In genomic region chrX:72003811-72004750, GRCh38 we compare ENCODE assay signal across 8 cellular contexts.
DNase-seq lines count a peak whose midpoint lies in the region; FAIRE-seq and TF ChIP-seq lines count a peak whose summit lies in the region.

No MANE protein-coding gene starts in this region.

- 0 out of 2 replicates have a peak overlapping the region, but pooled peaks have one; percentile 39 for H2BK12ac ChIP-seq in H1 (ENCODE audit: low read depth, low read length)

- no peak overlapping the region for H3K4me3 Mint-ChIP-seq in immature natural killer cell
- no peak overlapping the region for H3K4me3 Mint-ChIP-seq in activated CD4-positive, alpha-beta memory T cell treated with anti-CD3 and anti-CD28 coated beads for 36 hours

- no peak overlapping the region for H3K4ac ChIP-seq in H1 (replicated peaks; ENCODE audit: insufficient read length, low read depth, low read length)

- 17% methylated on average over 16 of the region's 17 CpGs for WGBS in HUES64
- 57% methylated on average over 2 of the region's 17 CpGs; no CpG with 5 or more reads in 1 of the 2 experiments for WGBS in H1 (ENCODE audit: extremely low coverage in 1 of 2, insufficient coverage in 1 of 2, insufficient read length in 1 of 2, insufficient replicate concordance in 2 of 2, low coverage in 1 of 2, low lambda C conversion rate in 2 of 2, missing lambda C conversion rate in 1 of 2), 2 experiments
- 11% methylated on average over 3 of the region's 17 CpGs for WGBS in mesodermal cell (ENCODE audit: insufficient coverage in 2 of 2), 2 experiments

- peak; percentile 57 to 73 (median 66) for TF ChIP-seq CTCF in H1 (IDR thresholded peaks at IDR 0.05; ENCODE audit: control extremely low read depth in 1 of 3, insufficient read depth in 1 of 3, low read depth in 1 of 3, low read length in 3 of 3)

- H3K4me1 ChIP-seq in HUES64 (ENCODE audit: insufficient read depth, low read length) (peaks cover 47% of the 10 kb centered on the region), H1 (replicated peaks in 1 of 4; ENCODE audit: control insufficient read depth in 3 of 4, insufficient read depth in 4 of 4, low read length in 3 of 4) (peaks cover 1 to 10% (median 7%) of the 10 kb centered on the region in 4 experiments; a peak in 4 of 7 replicates), mesodermal cell (ENCODE audit: control insufficient read depth, insufficient read depth, low read length, poor library complexity, severe bottlenecking) (peaks cover 21% of the 10 kb centered on the region)

- DNase-seq in ACHN (peak; percentile 39), H1 (ENCODE audit: low read depth in 1 of 2, low spot score in 2 of 2) (peak; percentile 49 to 58), immature natural killer cell (no peak), erythroblast (lab: John Stamatoyannopoulos, UW) (no peak), HPDE6-E6E7 (ENCODE audit: extremely low spot score) (no peak)
- DNase-seq in activated CD4-positive, alpha-beta memory T cell treated with anti-CD3 and anti-CD28 coated beads for 36 hours, result no peak

- no peak overlapping the region for H2BK20ac ChIP-seq in H1 (ENCODE audit: low read length)

- H3K23me2 ChIP-seq in H1 (ENCODE audit: low read depth, low read length), result no peaks in the 10 kb centered on the region

- no peak overlapping the region; the same call in 1 of the 2 replicates for H2BK5ac ChIP-seq in H1 (ENCODE audit: low read depth, low read length)

- FAIRE-seq in H1 (lab: Jason Lieb, UNC), result peak; percentile 97

- H3K27ac ChIP-seq in HUES64 (ENCODE audit: low read depth, low read length) (peak overlapping the region; percentile 17; the same call in 1 of the 2 replicates), H1 (ENCODE audit: low read depth, low read length) (no peak overlapping the region), mesodermal cell (ENCODE audit: low read depth, low read length, severe bottlenecking) (peak overlapping the region; percentile 74)

- peak overlapping the region; percentile 41 to 57 for H3K4me2 ChIP-seq in H1 (ENCODE audit: insufficient read depth in 1 of 2, low read depth in 2 of 2, low read length in 2 of 2)

- no peak for TF ChIP-seq POLR2A in H1 (IDR thresholded peaks at IDR 0.05; ENCODE audit: control extremely low read depth in 1 of 2, low read depth in 2 of 2, low read length in 2 of 2)
- no peak for TF ChIP-seq POLR2A in erythroblast (IDR thresholded peaks at IDR 0.05; ENCODE audit: low read length)

- H3K9me3 Mint-ChIP-seq in immature natural killer cell, result no peaks in the 10 kb centered on the region
- no peaks in the 10 kb centered on the region for H3K9me3 Mint-ChIP-seq in activated CD4-positive, alpha-beta memory T cell treated with anti-CD3 and anti-CD28 coated beads for 36 hours

- no peak overlapping the region for H4K8ac ChIP-seq in H1 (ENCODE audit: extremely low read depth, insufficient read depth, low read length)

- POLR2A ChIA-PET in H1 (lab: Charles Lee; ENCODE audit: partially characterized antibody), result interaction anchor here (0.7 to 3.3 kb wide), 5 partner anchors 15 to 177 kb away, joined by 3 to 18 read pairs (median 5); partner anchors contain the start of genes NHSL2 and PIN4
- POLR2A ChIA-PET in activated CD4-positive, alpha-beta memory T cell treated with anti-CD3 and anti-CD28 coated beads for 36 hours (lab: Charles Lee), result no interaction called here

- TF ChIP-seq RAD21 in H1 (IDR thresholded peaks at IDR 0.05 in 1 of 2, conservative IDR thresholded peaks at IDR 0.05 in 1 of 2; ENCODE audit: low read depth in 2 of 2, low read length in 2 of 2), result peak; percentile 80 to 88

- H2BK120ac ChIP-seq in H1 (replicated peaks; ENCODE audit: low read depth, low read length), result no peak overlapping the region

- H2AFZ ChIP-seq in H1 (ENCODE audit: low read length), result no peak overlapping the region

- no peak overlapping the region for H3K56ac ChIP-seq in H1 (replicated peaks; ENCODE audit: insufficient read length, low read depth, low read length)

- no peaks in the 10 kb centered on the region; the same call in 1 of the 2 replicates for H3K79me1 ChIP-seq in H1 (ENCODE audit: low read depth, low read length)

- H3K79me2 ChIP-seq in H1 (ENCODE audit: control insufficient read depth in 1 of 2, insufficient read depth in 2 of 2, low read length in 2 of 2), result peaks cover 0 to 3% of the 10 kb centered on the region in 2 experiments; a peak in 2 of 4 replicates

- H4K5ac ChIP-seq in H1 (ENCODE audit: insufficient read length, low read depth, low read length), result no peak overlapping the region

- no peaks in the 10 kb centered on the region for H3K4me1 Mint-ChIP-seq in immature natural killer cell
- H3K4me1 Mint-ChIP-seq in activated CD4-positive, alpha-beta memory T cell treated with anti-CD3 and anti-CD28 coated beads for 36 hours (ENCODE audit: low read depth), result no peaks in the 10 kb centered on the region

- H2BK15ac ChIP-seq in H1 (ENCODE audit: low read length), result no peak overlapping the region

- H4K20me1 ChIP-seq in H1 (replicated peaks in 1 of 2; ENCODE audit: control insufficient read depth in 1 of 2, insufficient read depth in 2 of 2, low read length in 2 of 2), result no peaks in the 10 kb centered on the region

- no peaks in the 10 kb centered on the region for H3K9me3 ChIP-seq in HUES64 (ENCODE audit: insufficient read depth, low read depth, low read length)
- H3K9me3 ChIP-seq in H1 (ENCODE audit: insufficient read depth in 2 of 2, low read depth in 1 of 2, low read length in 1 of 2), result no peaks in the 10 kb centered on the region
- no peaks in the 10 kb centered on the region for H3K9me3 ChIP-seq in mesodermal cell (ENCODE audit: control insufficient read depth, low read length)

- H3K27me3 Mint-ChIP-seq in immature natural killer cell (ENCODE audit: low read depth in 3 of 3), result peaks cover 1 to 14% (median 2%) of the 10 kb centered on the region in 3 donors
- peaks cover 3% of the 10 kb centered on the region for H3K27me3 Mint-ChIP-seq in activated CD4-positive, alpha-beta memory T cell treated with anti-CD3 and anti-CD28 coated beads for 36 hours

- H3K18ac ChIP-seq in H1 (ENCODE audit: extremely low read depth, low read length), result no peak overlapping the region; the same call in none of the 2 replicates

- H2AK5ac ChIP-seq in H1 (ENCODE audit: low read depth, low read length), result no peak overlapping the region

- H3K9ac ChIP-seq in HUES64 (ENCODE audit: low read depth, low read length) (0 out of 2 replicates have a peak overlapping the region, but pooled peaks have one; percentile 26), H1 (replicated peaks in 1 of 4; ENCODE audit: extremely low read depth in 1 of 4, low read depth in 3 of 4, low read length in 3 of 4) (no peak overlapping the region)

- intact Hi-C loops in activated CD4-positive, alpha-beta memory T cell treated with anti-CD3 and anti-CD28 coated beads for 36 hours (cut with micrococcal nuclease), result no loop called here

- peak in 1 of 2 experiments; percentile 9; a peak in 1 of 3 replicates for TF ChIP-seq EP300 in H1 (IDR thresholded peaks at IDR 0.05; ENCODE audit: borderline replicate concordance in 1 of 2, low read depth in 2 of 2, low read length in 2 of 2)

- no peaks in the 10 kb centered on the region for H3K27me3 ChIP-seq in HUES64 (ENCODE audit: insufficient read depth, low read length)
- H3K27me3 ChIP-seq in H1 (replicated peaks in 1 of 4; ENCODE audit: control insufficient read depth in 3 of 4, extremely low read depth in 1 of 4, insufficient read depth in 3 of 4, low read length in 3 of 4), result no peaks in the 10 kb centered on the region

- H3K36me3 Mint-ChIP-seq in immature natural killer cell, result no peaks in the 10 kb centered on the region
- no peaks in the 10 kb centered on the region for H3K36me3 Mint-ChIP-seq in activated CD4-positive, alpha-beta memory T cell treated with anti-CD3 and anti-CD28 coated beads for 36 hours

- H3K23ac ChIP-seq in H1 (ENCODE audit: insufficient read length), result no peak overlapping the region

- H4K91ac ChIP-seq in H1 (replicated peaks; ENCODE audit: insufficient read length, low read length), result no peak overlapping the region

- H3K14ac ChIP-seq in H1 (ENCODE audit: insufficient read length), result no peak overlapping the region

- H3K4me3 ChIP-seq in HUES64 (ENCODE audit: low read length) (peak overlapping the region; percentile 37), H1 (ENCODE audit: extremely low read depth in 1 of 4, insufficient read depth in 2 of 4, low read depth in 3 of 4, low read length in 4 of 4) (peak overlapping the region in 2 of 4 experiments; percentile 6 to 42; a peak in 1 of 8 replicates), mesodermal cell (ENCODE audit: extremely low read depth, insufficient read depth, low read length, poor library complexity, severe bottlenecking) (no peak overlapping the region)

- H3K36me3 ChIP-seq in HUES64 (ENCODE audit: insufficient read depth, low read length), result no peaks in the 10 kb centered on the region; the same call in 1 of the 2 replicates
- no peaks in the 10 kb centered on the region for H3K36me3 ChIP-seq in H1 (ENCODE audit: control insufficient read depth in 2 of 4, insufficient read depth in 4 of 4, low read length in 3 of 4)
- H3K36me3 ChIP-seq in mesodermal cell (ENCODE audit: control insufficient read depth, insufficient read depth, low read length), result peaks cover 3% of the 10 kb centered on the region

- in situ Hi-C loops in ACHN (cut with HindIII; ENCODE audit: low pct_ligation_motif_present, low pct_unique_long_range_greater_than_20kb, low sequenced_read_pairs), result no loop called here

- CTCF ChIA-PET in H1 (lab: Charles Lee; ENCODE audit: partially characterized antibody), result interaction anchor here (0.6 to 9.5 kb wide), 16 partner anchors 14 to 143 kb away, joined by 3 to 68 read pairs (median 3); partner anchors contain the start of gene NHSL2
- CTCF ChIA-PET in activated CD4-positive, alpha-beta memory T cell treated with anti-CD3 and anti-CD28 coated beads for 36 hours (lab: Charles Lee), result interaction anchor here (0.7 to 1.6 kb wide), 2 partner anchors 14 to 195 kb away, joined by 4 to 5 read pairs; no protein-coding TSS in a partner anchor

- no peak overlapping the region for H3K27ac Mint-ChIP-seq in immature natural killer cell
- no peak overlapping the region for H3K27ac Mint-ChIP-seq in activated CD4-positive, alpha-beta memory T cell treated with anti-CD3 and anti-CD28 coated beads for 36 hours

TF ChIP-seq in H1, 55 proteins besides CTCF, POLR2A, EP300 and RAD21 (continues in another document):
- TF ChIP-seq ASH2L (IDR thresholded peaks at IDR 0.05; ENCODE audit: low read length) (peak; percentile 50), HDAC2 (IDR thresholded peaks at IDR 0.05; ENCODE audit: borderline replicate concordance in 1 of 2, low read depth in 2 of 2, low read length in 2 of 2) (peak; percentile 37 to 52; a peak in 2 of 4 replicates), TEAD4 (IDR thresholded peaks at IDR 0.05; ENCODE audit: low read depth, low read length) (peak; percentile 76), TCF12 (IDR thresholded peaks at IDR 0.05; ENCODE audit: low read depth, low read length) (0 out of 2 replicates have a peak, but pooled peaks have one; percentile 41), KDM1A (IDR thresholded peaks at IDR 0.05; ENCODE audit: borderline replicate concordance, low read length) (peak; percentile 92), RFX5 (IDR thresholded peaks at IDR 0.05; ENCODE audit: borderline replicate concordance, low read depth, low read length) (no peak), SP1 (IDR thresholded peaks at IDR 0.05; ENCODE audit: low read depth, low read length) (0 out of 2 replicates have a peak, but pooled peaks have one; percentile 16), BCL11A (IDR thresholded peaks at IDR 0.05; ENCODE audit: low read depth in 2 of 2, low read length in 2 of 2) (no peak)

Comparison
In these comparisons a context has a peak if more than half of its experiments do, and no peak if none do; other contexts are left out.
1. DNase-seq: peak in ACHN (single experiment) and H1 (2 of 2); none in immature natural killer cell (0 of 3), erythroblast (0 of 2), HPDE6-E6E7 (single experiment) and activated CD4-positive, alpha-beta memory T cell treated with anti-CD3 and anti-CD28 coated beads for 36 hours (single experiment).